ENCODE assay signal across 30 cellular contexts in genomic region chr15:95368211-95368610, GRCh38.
DNase-seq lines count a peak whose midpoint lies in the region; ATAC-seq, FAIRE-seq and TF ChIP-seq lines count a peak whose summit lies in the region.
"Had no signal": no experiment of that assay in that cellular context is flagged by ENCODE, and none has a peak within 500 bp of the region (broad histone marks: within the 10 kb centered on the region; RNA-seq: fewer than 3 reads in every experiment).

No MANE protein-coding gene starts in this region.

- H3K9me3 Mint-ChIP-seq in astrocyte (ENCODE audit: unreplicated experiment) (no peaks in the 10 kb centered on the region), nephron (no peaks in the 10 kb centered on the region)
- H3K9me3 Mint-ChIP-seq: CD4-positive, alpha-beta T cell; GM23338 had no signal

- TF ChIP-seq CTCF in A673 (conservative IDR thresholded peaks at IDR 0.05; ENCODE audit: low read depth, low read length) (no peak), astrocyte (IDR thresholded peaks at IDR 0.05; ENCODE audit: insufficient read depth, low read depth, low read length) (no peak), fibroblast of lung (conservative IDR thresholded peaks at IDR 0.05 in 1 of 2, IDR thresholded peaks at IDR 0.05 in 1 of 2; ENCODE audit: low read depth in 1 of 2, low read length in 2 of 2) (no peak), nephron (IDR thresholded peaks at IDR 0.05; ENCODE audit: unreplicated experiment in 3 of 3) (no peak)

- H3K4me3 Mint-ChIP-seq in astrocyte (ENCODE audit: unreplicated experiment), result no peak overlapping the region
- H3K4me3 Mint-ChIP-seq in nephron, result peak overlapping the region in 1 of 3 experiments; percentile 0
- H3K4me3 Mint-ChIP-seq: activated T-cell treated with anti-CD3 and anti-CD28 coated beads, Interleukin-2, amount 50 U/mL, for 72 hours; CD4-positive, alpha-beta T cell; GM23338 had no signal

- H3K27me3 Mint-ChIP-seq in astrocyte (ENCODE audit: low read depth, unreplicated experiment) (no peaks in the 10 kb centered on the region), nephron (ENCODE audit: low read depth) (peaks cover 6% of the 10 kb centered on the region)

- intact Hi-C loops in A673 (cut with micrococcal nuclease; ENCODE audit: unreplicated experiment), result no loop called here

- H2AFZ ChIP-seq in astrocyte (ENCODE audit: low read depth, low read length) (no peak overlapping the region), fibroblast of lung (ENCODE audit: low read length) (no peak overlapping the region)
- H2AFZ ChIP-seq: GM23338 had no signal

- no peaks in the 10 kb centered on the region for H3K36me3 Mint-ChIP-seq in astrocyte (ENCODE audit: low read depth, unreplicated experiment)
- H3K36me3 Mint-ChIP-seq in nephron (ENCODE audit: low read depth), result no peaks in the 10 kb centered on the region

- H3K79me2 ChIP-seq in astrocyte (ENCODE audit: insufficient read depth, low read length), result no peaks in the 10 kb centered on the region
- no peaks in the 10 kb centered on the region for H3K79me2 ChIP-seq in fibroblast of lung (ENCODE audit: control insufficient read depth, insufficient read depth, low read length)

- H3K4me2 ChIP-seq in astrocyte (ENCODE audit: low read length), result peak overlapping the region; percentile 78
- peak overlapping the region; percentile 16 for H3K4me2 ChIP-seq in fibroblast of lung (ENCODE audit: extremely low read depth, insufficient read depth, low read length)
- H3K4me2 ChIP-seq: GM23338 had no signal

- H3K4me1 ChIP-seq in A673 (ENCODE audit: insufficient read depth, low read length, poor library complexity, severe bottlenecking), result peaks cover 23% of the 10 kb centered on the region
- H3K4me1 ChIP-seq in astrocyte (ENCODE audit: insufficient read depth, low read length), result no peaks in the 10 kb centered on the region
- H3K4me1 ChIP-seq in fibroblast of lung (ENCODE audit: control insufficient read depth, extremely low read depth, insufficient read depth, low read length), result peaks cover 4% of the 10 kb centered on the region
- H3K4me1 ChIP-seq: body of pancreas, sigmoid colon, thyroid gland had no signal

- POLR2A ChIA-PET in A673 (lab: Charles Lee; ENCODE audit: low non-redundant PET), result no interaction called here

- H3K4me1 Mint-ChIP-seq in astrocyte (ENCODE audit: low read depth, unreplicated experiment), result peaks cover 10% of the 10 kb centered on the region
- peaks cover 56% of the 10 kb centered on the region for H3K4me1 Mint-ChIP-seq in nephron

- no peaks in the 10 kb centered on the region for H3K36me3 ChIP-seq in A673 (ENCODE audit: insufficient read depth, low read length, poor library complexity, severe bottlenecking)
- H3K36me3 ChIP-seq in astrocyte (ENCODE audit: insufficient read depth, low read length), result no peaks in the 10 kb centered on the region
- H3K36me3 ChIP-seq in fibroblast of lung (ENCODE audit: control insufficient read depth, insufficient read depth, low read length), result no peaks in the 10 kb centered on the region
- H3K36me3 ChIP-seq: neutrophil, sigmoid colon, thyroid gland had no signal

- no peak for FAIRE-seq in astrocyte (lab: Jason Lieb, UNC)
- FAIRE-seq: A204.1, HTR-8/SVneo, islet of Langerhans had no signal

- H3K9me3 ChIP-seq in A673 (ENCODE audit: low read depth, low read length, poor library complexity, severe bottlenecking) (no peaks in the 10 kb centered on the region), astrocyte (ENCODE audit: insufficient read depth, low read depth, low read length) (no peaks in the 10 kb centered on the region), fibroblast of lung (ENCODE audit: control insufficient read depth, insufficient read depth, low read depth, low read length) (no peaks in the 10 kb centered on the region)
- H3K9me3 ChIP-seq: body of pancreas, neutrophil, sigmoid colon, thyroid gland had no signal

- no peak overlapping the region for H3K9ac ChIP-seq in astrocyte (ENCODE audit: low read length)
- H3K9ac ChIP-seq in fibroblast of lung (ENCODE audit: insufficient read depth, low read length), result no peak overlapping the region

- no peak overlapping the region for H3K4me3 ChIP-seq in A673 (ENCODE audit: low read depth, low read length, poor library complexity, severe bottlenecking)
- H3K4me3 ChIP-seq in astrocyte (ENCODE audit: insufficient read depth, low read depth, low read length), result no peak overlapping the region
- H3K4me3 ChIP-seq in fibroblast of lung (replicated peaks in 1 of 4; ENCODE audit: control extremely low read depth in 1 of 4, insufficient read depth in 1 of 4, low read depth in 3 of 4, low read length in 4 of 4), result no peak overlapping the region
- H3K4me3 ChIP-seq: body of pancreas, GM23338, lung, sigmoid colon, thyroid gland had no signal

- no peaks in the 10 kb centered on the region for H4K20me1 ChIP-seq in astrocyte (ENCODE audit: insufficient read depth, low read length)
- H4K20me1 ChIP-seq in fibroblast of lung (ENCODE audit: control insufficient read depth, extremely low read depth, insufficient read depth, low read length), result no peaks in the 10 kb centered on the region

- ATAC-seq in GM18867 (IDR thresholded peaks at IDR 0.05; ENCODE audit: unreplicated experiment), result no peak
- ATAC-seq: activated CD4-positive, CD25-positive, alpha-beta regulatory T cell treated with anti-CD3 and anti-CD28 coated beads, Interleukin-2, amount 50 U/mL, for 24 hours; activated T-cell treated with anti-CD3 and anti-CD28 coated beads, Interleukin-2, amount 50 U/mL, for 72 hours; body of pancreas; GM23338 had no signal

- DNase-seq in A673 (ENCODE audit: low spot score) (peak; percentile 61), astrocyte (ENCODE audit: low read depth) (peak; percentile 26), fibroblast of lung (ENCODE audit: low read depth in 2 of 2) (peak in 1 of 2 donors; percentile 48), HT-29 (ENCODE audit: low spot score) (no peak), DMS114 treated with DMSO at 0.1 percent for 48 hours (lab: John Stamatoyannopoulos, UW; ENCODE audit: unreplicated experiment) (no peak)
- DNase-seq in effector CD4-positive, alpha-beta T cell, result no peak
- DNase-seq: activated CD4-positive, alpha-beta T cell treated with anti-CD3 and anti-CD28 coated beads, Interleukin-2, amount 50 U/mL, for 4 hours; activated naive CD4-positive, alpha-beta T cell; activated T-cell treated with anti-CD3 and anti-CD28 coated beads, Interleukin-2, amount 50 U/mL, for 72 hours; body of pancreas; CD4-positive, alpha-beta T cell; cerebellar nuclear complex; glutamatergic neuron; NCI-H1092; NCI-H1930; NCI-H524; sigmoid colon; stimulated activated CD4-positive, alpha-beta T cell treated with anti-CD3 and anti-CD28 coated beads, Interleukin-4, amount 100 ng/mL, for 24 hours; T-helper 2 cell; thyroid gland had no signal

- H3K27ac ChIP-seq in A673 (ENCODE audit: low read depth, low read length, poor library complexity, severe bottlenecking) (no peak overlapping the region), astrocyte (ENCODE audit: low read depth, low read length) (no peak overlapping the region), fibroblast of lung (ENCODE audit: insufficient read depth, low read length) (peak overlapping the region; percentile 7)
- H3K27ac ChIP-seq: body of pancreas, neutrophil, sigmoid colon, thyroid gland had no signal

- H3K27me3 ChIP-seq in A673 (replicated peaks; ENCODE audit: insufficient read depth, low read depth, low read length, poor library complexity) (no peaks in the 10 kb centered on the region), astrocyte (ENCODE audit: insufficient read depth, low read length) (no peaks in the 10 kb centered on the region), fibroblast of lung (ENCODE audit: control insufficient read depth, insufficient read depth, low read length) (no peaks in the 10 kb centered on the region)
- H3K27me3 ChIP-seq: body of pancreas, neutrophil, sigmoid colon, thyroid gland had no signal

- H3K27ac Mint-ChIP-seq in astrocyte (ENCODE audit: unreplicated experiment) (no peak overlapping the region), nephron (peak overlapping the region; percentile 65 to 98 (median 96))
- H3K27ac Mint-ChIP-seq: activated T-cell treated with anti-CD3 and anti-CD28 coated beads, Interleukin-2, amount 50 U/mL, for 72 hours; CD4-positive, alpha-beta T cell; GM23338; progenitor cell of endocrine pancreas had no signal

- CTCF ChIA-PET in A673 (lab: Charles Lee), result no interaction called here

- BruUV-seq in A673 (replicated peaks; lab: Mats Ljungman, UMichigan), result no TSS peak

Comparison
In these comparisons a context has a peak if more than half of its experiments do, and no peak if none do; other contexts are left out.
1. DNase-seq: peak in A673 (single experiment) and astrocyte (single experiment); none in HT-29 (single experiment), effector CD4-positive, alpha-beta T cell (single experiment) and DMS114 treated with DMSO at 0.1 percent for 48 hours (single experiment).